1 cellular context compared by ENCODE assay signal in genomic region chr9:4987996-4988421, GRCh38.
TF ChIP-seq lines count a peak whose summit lies in the region.

No MANE protein-coding gene starts in this region.

TF ChIP-seq in GM12878, 131 proteins besides CTCF, POLR2A, EP300 and RAD21 (continued from another document and continues in another):
- TF ChIP-seq, protein P1, sequence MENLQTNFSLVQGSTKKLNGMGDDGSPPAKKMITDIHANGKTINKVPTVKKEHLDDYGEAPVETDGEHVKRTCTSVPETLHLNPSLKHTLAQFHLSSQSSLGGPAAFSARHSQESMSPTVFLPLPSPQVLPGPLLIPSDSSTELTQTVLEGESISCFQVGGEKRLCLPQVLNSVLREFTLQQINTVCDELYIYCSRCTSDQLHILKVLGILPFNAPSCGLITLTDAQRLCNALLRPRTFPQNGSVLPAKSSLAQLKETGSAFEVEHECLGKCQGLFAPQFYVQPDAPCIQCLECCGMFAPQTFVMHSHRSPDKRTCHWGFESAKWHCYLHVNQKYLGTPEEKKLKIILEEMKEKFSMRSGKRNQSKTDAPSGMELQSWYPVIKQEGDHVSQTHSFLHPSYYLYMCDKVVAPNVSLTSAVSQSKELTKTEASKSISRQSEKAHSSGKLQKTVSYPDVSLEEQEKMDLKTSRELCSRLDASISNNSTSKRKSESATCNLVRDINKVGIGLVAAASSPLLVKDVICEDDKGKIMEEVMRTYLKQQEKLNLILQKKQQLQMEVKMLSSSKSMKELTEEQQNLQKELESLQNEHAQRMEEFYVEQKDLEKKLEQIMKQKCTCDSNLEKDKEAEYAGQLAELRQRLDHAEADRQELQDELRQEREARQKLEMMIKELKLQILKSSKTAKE (IDR thresholded peaks at IDR 0.05; ENCODE audit: low read depth, poor library complexity, severe bottlenecking) = peak; percentile 47
- TF ChIP-seq ZNF274 (IDR thresholded peaks at IDR 0.05; ENCODE audit: insufficient read depth, insufficient read length) (no peak), LARP7 (IDR thresholded peaks at IDR 0.05) (0 out of 2 replicates have a peak, but pooled peaks have one; percentile 29), REST (IDR thresholded peaks at IDR 0.05; ENCODE audit: low read depth, low read length) (no peak), MYC (IDR thresholded peaks at IDR 0.05; ENCODE audit: insufficient read depth, insufficient read length, insufficient replicate concordance, low read length, severe bottlenecking) (no peak), RCOR1 (conservative IDR thresholded peaks at IDR 0.05; ENCODE audit: low read depth, low read length) (no peak), RUNX3 (IDR thresholded peaks at IDR 0.05; ENCODE audit: low read length) (peak; percentile 73), ZBTB4 (CRISPR knock-in tag; IDR thresholded peaks at IDR 0.05) (no peak), KDM1A (IDR thresholded peaks at IDR 0.05; ENCODE audit: borderline replicate concordance) (no peak), YBX1 (IDR thresholded peaks at IDR 0.05) (no peak), SUZ12 (IDR thresholded peaks at IDR 0.05; ENCODE audit: unreplicated experiment) (no peak), MAX (IDR thresholded peaks at IDR 0.05; ENCODE audit: low read depth, low read length) (no peak), CBFB (IDR thresholded peaks at IDR 0.05; ENCODE audit: low read depth) (no peak), SUPT20H (IDR thresholded peaks at IDR 0.05; ENCODE audit: borderline replicate concordance, control insufficient read depth, low read depth, low read length) (no peak), TCF12 (IDR thresholded peaks at IDR 0.05; ENCODE audit: low read depth, low read length) (no peak), BMI1 (IDR thresholded peaks at IDR 0.05; ENCODE audit: borderline replicate concordance) (no peak), CHD1 (IDR thresholded peaks at IDR 0.05; ENCODE audit: low read depth, low read length) (no peak), NR2C2 (IDR thresholded peaks at IDR 0.05; ENCODE audit: borderline replicate concordance, control insufficient read depth, insufficient read length, low read depth) (no peak), SMARCA5 (IDR thresholded peaks at IDR 0.05) (peak; percentile 66; the same call in 1 of the 2 replicates), ZBED1 (IDR thresholded peaks at IDR 0.05; ENCODE audit: borderline replicate concordance) (no peak), GATAD2B (conservative IDR thresholded peaks at IDR 0.05; ENCODE audit: low read depth) (no peak; the same call in 1 of the 2 replicates), PRDM15 (CRISPR knock-in tag; IDR thresholded peaks at IDR 0.05) (no peak), GABPA (IDR thresholded peaks at IDR 0.05; ENCODE audit: low read depth) (no peak)
- TF ChIP-seq, protein P2, sequence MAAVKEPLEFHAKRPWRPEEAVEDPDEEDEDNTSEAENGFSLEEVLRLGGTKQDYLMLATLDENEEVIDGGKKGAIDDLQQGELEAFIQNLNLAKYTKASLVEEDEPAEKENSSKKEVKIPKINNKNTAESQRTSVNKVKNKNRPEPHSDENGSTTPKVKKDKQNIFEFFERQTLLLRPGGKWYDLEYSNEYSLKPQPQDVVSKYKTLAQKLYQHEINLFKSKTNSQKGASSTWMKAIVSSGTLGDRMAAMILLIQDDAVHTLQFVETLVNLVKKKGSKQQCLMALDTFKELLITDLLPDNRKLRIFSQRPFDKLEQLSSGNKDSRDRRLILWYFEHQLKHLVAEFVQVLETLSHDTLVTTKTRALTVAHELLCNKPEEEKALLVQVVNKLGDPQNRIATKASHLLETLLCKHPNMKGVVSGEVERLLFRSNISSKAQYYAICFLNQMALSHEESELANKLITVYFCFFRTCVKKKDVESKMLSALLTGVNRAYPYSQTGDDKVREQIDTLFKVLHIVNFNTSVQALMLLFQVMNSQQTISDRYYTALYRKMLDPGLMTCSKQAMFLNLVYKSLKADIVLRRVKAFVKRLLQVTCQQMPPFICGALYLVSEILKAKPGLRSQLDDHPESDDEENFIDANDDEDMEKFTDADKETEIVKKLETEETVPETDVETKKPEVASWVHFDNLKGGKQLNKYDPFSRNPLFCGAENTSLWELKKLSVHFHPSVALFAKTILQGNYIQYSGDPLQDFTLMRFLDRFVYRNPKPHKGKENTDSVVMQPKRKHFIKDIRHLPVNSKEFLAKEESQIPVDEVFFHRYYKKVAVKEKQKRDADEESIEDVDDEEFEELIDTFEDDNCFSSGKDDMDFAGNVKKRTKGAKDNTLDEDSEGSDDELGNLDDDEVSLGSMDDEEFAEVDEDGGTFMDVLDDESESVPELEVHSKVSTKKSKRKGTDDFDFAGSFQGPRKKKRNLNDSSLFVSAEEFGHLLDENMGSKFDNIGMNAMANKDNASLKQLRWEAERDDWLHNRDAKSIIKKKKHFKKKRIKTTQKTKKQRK (IDR thresholded peaks at IDR 0.05; ENCODE audit: low read depth, low read length) = no peak
- TF ChIP-seq, protein P3, sequence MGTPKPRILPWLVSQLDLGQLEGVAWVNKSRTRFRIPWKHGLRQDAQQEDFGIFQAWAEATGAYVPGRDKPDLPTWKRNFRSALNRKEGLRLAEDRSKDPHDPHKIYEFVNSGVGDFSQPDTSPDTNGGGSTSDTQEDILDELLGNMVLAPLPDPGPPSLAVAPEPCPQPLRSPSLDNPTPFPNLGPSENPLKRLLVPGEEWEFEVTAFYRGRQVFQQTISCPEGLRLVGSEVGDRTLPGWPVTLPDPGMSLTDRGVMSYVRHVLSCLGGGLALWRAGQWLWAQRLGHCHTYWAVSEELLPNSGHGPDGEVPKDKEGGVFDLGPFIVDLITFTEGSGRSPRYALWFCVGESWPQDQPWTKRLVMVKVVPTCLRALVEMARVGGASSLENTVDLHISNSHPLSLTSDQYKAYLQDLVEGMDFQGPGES (IDR thresholded peaks at IDR 0.05) = no peak
- TF ChIP-seq, protein P4, sequence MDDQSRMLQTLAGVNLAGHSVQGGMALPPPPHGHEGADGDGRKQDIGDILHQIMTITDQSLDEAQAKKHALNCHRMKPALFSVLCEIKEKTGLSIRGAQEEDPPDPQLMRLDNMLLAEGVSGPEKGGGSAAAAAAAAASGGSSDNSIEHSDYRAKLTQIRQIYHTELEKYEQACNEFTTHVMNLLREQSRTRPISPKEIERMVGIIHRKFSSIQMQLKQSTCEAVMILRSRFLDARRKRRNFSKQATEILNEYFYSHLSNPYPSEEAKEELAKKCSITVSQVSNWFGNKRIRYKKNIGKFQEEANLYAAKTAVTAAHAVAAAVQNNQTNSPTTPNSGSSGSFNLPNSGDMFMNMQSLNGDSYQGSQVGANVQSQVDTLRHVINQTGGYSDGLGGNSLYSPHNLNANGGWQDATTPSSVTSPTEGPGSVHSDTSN (IDR thresholded peaks at IDR 0.05; ENCODE audit: insufficient replicate concordance, low read depth, low read length) = no peak
- TF ChIP-seq, protein P5, sequence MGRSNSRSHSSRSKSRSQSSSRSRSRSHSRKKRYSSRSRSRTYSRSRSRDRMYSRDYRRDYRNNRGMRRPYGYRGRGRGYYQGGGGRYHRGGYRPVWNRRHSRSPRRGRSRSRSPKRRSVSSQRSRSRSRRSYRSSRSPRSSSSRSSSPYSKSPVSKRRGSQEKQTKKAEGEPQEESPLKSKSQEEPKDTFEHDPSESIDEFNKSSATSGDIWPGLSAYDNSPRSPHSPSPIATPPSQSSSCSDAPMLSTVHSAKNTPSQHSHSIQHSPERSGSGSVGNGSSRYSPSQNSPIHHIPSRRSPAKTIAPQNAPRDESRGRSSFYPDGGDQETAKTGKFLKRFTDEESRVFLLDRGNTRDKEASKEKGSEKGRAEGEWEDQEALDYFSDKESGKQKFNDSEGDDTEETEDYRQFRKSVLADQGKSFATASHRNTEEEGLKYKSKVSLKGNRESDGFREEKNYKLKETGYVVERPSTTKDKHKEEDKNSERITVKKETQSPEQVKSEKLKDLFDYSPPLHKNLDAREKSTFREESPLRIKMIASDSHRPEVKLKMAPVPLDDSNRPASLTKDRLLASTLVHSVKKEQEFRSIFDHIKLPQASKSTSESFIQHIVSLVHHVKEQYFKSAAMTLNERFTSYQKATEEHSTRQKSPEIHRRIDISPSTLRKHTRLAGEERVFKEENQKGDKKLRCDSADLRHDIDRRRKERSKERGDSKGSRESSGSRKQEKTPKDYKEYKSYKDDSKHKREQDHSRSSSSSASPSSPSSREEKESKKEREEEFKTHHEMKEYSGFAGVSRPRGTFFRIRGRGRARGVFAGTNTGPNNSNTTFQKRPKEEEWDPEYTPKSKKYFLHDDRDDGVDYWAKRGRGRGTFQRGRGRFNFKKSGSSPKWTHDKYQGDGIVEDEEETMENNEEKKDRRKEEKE (IDR thresholded peaks at IDR 0.05) = no peak
- TF ChIP-seq, protein P6, sequence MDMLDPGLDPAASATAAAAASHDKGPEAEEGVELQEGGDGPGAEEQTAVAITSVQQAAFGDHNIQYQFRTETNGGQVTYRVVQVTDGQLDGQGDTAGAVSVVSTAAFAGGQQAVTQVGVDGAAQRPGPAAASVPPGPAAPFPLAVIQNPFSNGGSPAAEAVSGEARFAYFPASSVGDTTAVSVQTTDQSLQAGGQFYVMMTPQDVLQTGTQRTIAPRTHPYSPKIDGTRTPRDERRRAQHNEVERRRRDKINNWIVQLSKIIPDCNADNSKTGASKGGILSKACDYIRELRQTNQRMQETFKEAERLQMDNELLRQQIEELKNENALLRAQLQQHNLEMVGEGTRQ (IDR thresholded peaks at IDR 0.05; ENCODE audit: borderline replicate concordance, low read depth, low read length) = no peak
